ENCODE assay signal across 8 cellular contexts in genomic region chr15:43105077-43105769, GRCh38. TPM values are rescaled to one million over a fixed set of nuclear protein-coding genes. Genes with fewer than 3 reads are reported as not detected.
DNase-seq lines count a peak whose midpoint lies in the region; ATAC-seq and TF ChIP-seq lines count a peak whose summit lies in the region.

No MANE protein-coding gene starts in this region.

- H3K27ac Mint-ChIP-seq in WTC11, result peak overlapping the region; percentile 90
- peak overlapping the region; percentile 97 for H3K27ac Mint-ChIP-seq in endothelial cell (ENCODE audit: unreplicated experiment)

- intact Hi-C loops in vagina (cut with DNase I), result no loop called here

- CTCF ChIA-PET in WTC11 (lab: Charles Lee), result interaction anchor here (1.5 kb wide), 1 partner anchor 99 kb away, joined by 3 read pairs; no protein-coding TSS in a partner anchor

- H3K36me3 Mint-ChIP-seq in WTC11, result peaks cover 20% of the 10 kb centered on the region
- H3K36me3 Mint-ChIP-seq in endothelial cell (ENCODE audit: low read depth, unreplicated experiment), result peaks cover 10% of the 10 kb centered on the region

- H3K9ac ChIP-seq in mucosa of stomach (ENCODE audit: low read length), result peak overlapping the region; percentile 68

- TF ChIP-seq POLR2A in vagina (IDR thresholded peaks at IDR 0.05), result no peak

- no peaks in the 10 kb centered on the region for H3K9me3 Mint-ChIP-seq in WTC11
- H3K9me3 Mint-ChIP-seq in endothelial cell (ENCODE audit: unreplicated experiment), result no peaks in the 10 kb centered on the region

- H3K27me3 Mint-ChIP-seq in WTC11 (ENCODE audit: low read depth), result peaks cover 10% of the 10 kb centered on the region
- H3K27me3 Mint-ChIP-seq in endothelial cell (ENCODE audit: unreplicated experiment), result no peaks in the 10 kb centered on the region

- H3K4me3 ChIP-seq in mucosa of stomach (ENCODE audit: low read length) (peak overlapping the region; percentile 96), vagina (peak overlapping the region; percentile 79 to 82)

- TF ChIP-seq CTCF in WTC11 (IDR thresholded peaks at IDR 0.05) (no peak), endothelial cell (IDR thresholded peaks at IDR 0.05; ENCODE audit: unreplicated experiment) (no peak), vagina (IDR thresholded peaks at IDR 0.05) (no peak)

- H3K9me3 ChIP-seq in mucosa of stomach (ENCODE audit: control insufficient read depth, low read length) (no peaks in the 10 kb centered on the region), vagina (no peaks in the 10 kb centered on the region)

- H3K36me3 ChIP-seq in mucosa of stomach (ENCODE audit: control insufficient read depth, insufficient read depth, low read length) (peaks cover 5% of the 10 kb centered on the region), vagina (no peaks in the 10 kb centered on the region)

- POLR2A ChIA-PET in WTC11 (lab: Charles Lee), result interaction anchor here (0.6 kb wide), 1 partner anchor 130 kb away, joined by 4 read pairs; no protein-coding TSS in a partner anchor

- peak; percentile 11 for ATAC-seq in HG03460 (IDR thresholded peaks at IDR 0.05; ENCODE audit: unreplicated experiment)
- ATAC-seq in WTC11, result peak; percentile 35

- no peaks in the 10 kb centered on the region for H3K27me3 ChIP-seq in mucosa of stomach (ENCODE audit: control insufficient read depth, insufficient read depth, low read length)
- H3K27me3 ChIP-seq in vagina, result no peaks in the 10 kb centered on the region

- H3K27ac ChIP-seq in vagina, result peak overlapping the region; percentile 89

- DNase-seq in SIG-M5 treated with dmso at 0.1 percent for 504 hours (lab: John Stamatoyannopoulos, UW; ENCODE audit: unreplicated experiment), result peak; percentile 10
- no peak for DNase-seq in SIG-M5 (lab: John Stamatoyannopoulos, UW)
- DNase-seq in WTC11 (ENCODE audit: low spot score), result no peak
- DNase-seq in endothelial cell (ENCODE audit: low spot score), result peak; percentile 8
- peak in 1 of 2 donors; percentile 86 for DNase-seq in vagina (ENCODE audit: extremely low spot score in 2 of 2)
- no peak for DNase-seq in GF-D8 (lab: John Stamatoyannopoulos, UW)

- H3K4me3 Mint-ChIP-seq in WTC11 (peak overlapping the region; percentile 97), endothelial cell (ENCODE audit: unreplicated experiment) (peak overlapping the region; percentile 91)

- H3K4me1 Mint-ChIP-seq in WTC11 (peaks cover 11% of the 10 kb centered on the region), endothelial cell (ENCODE audit: unreplicated experiment) (peaks cover 15% of the 10 kb centered on the region)

- H3K4me1 ChIP-seq in mucosa of stomach (ENCODE audit: control insufficient read depth, insufficient read depth, low read length) (peaks cover 12% of the 10 kb centered on the region), vagina (peaks cover 37% of the 10 kb centered on the region)

TF ChIP-seq in WTC11, 78 proteins besides CTCF, POLR2A, EP300 and RAD21:
- TF ChIP-seq E2F4 (CRISPR knock-in tag; IDR thresholded peaks at IDR 0.05; ENCODE audit: borderline replicate concordance, low read depth) (no peak), ZNF416 (CRISPR knock-in tag; IDR thresholded peaks at IDR 0.05) (no peak), ARID4B (CRISPR knock-in tag; IDR thresholded peaks at IDR 0.05; ENCODE audit: borderline replicate concordance) (no peak), ETV6 (CRISPR knock-in tag; IDR thresholded peaks at IDR 0.05) (no peak), E2F5 (CRISPR knock-in tag; IDR thresholded peaks at IDR 0.05) (no peak), TP53 (CRISPR knock-in tag; IDR thresholded peaks at IDR 0.05) (no peak), FOXJ3 (CRISPR knock-in tag; IDR thresholded peaks at IDR 0.05; ENCODE audit: borderline replicate concordance) (no peak), ZNF423 (CRISPR knock-in tag; IDR thresholded peaks at IDR 0.05) (no peak), USF1 (CRISPR knock-in tag; IDR thresholded peaks at IDR 0.05) (no peak), PRRX2 (CRISPR knock-in tag; IDR thresholded peaks at IDR 0.05) (no peak), ZNF396 (CRISPR knock-in tag; IDR thresholded peaks at IDR 0.05; ENCODE audit: borderline replicate concordance) (no peak), USF2 (CRISPR knock-in tag; IDR thresholded peaks at IDR 0.05) (no peak)

RNA-seq across cellular contexts. Expression of gene UBR1, which starts 0.6 kb away (rescaled TPM):
- total RNA-seq in WTC11 (2021) (17.2 to 18.9 TPM (median 17.9 TPM) in 3 replicates), endothelial cell (ENCODE audit: unreplicated experiment) (20.8 TPM), vagina (21.9 TPM)

RNA-seq across cellular contexts. Expression of gene TMEM62, which starts 28.2 kb away (rescaled TPM):
- total RNA-seq in WTC11 (2021) (4.6 to 5.6 TPM (median 5.0 TPM) in 3 replicates), endothelial cell (ENCODE audit: unreplicated experiment) (5.1 TPM), vagina (86.9 TPM)

Comparison
In these comparisons a context has a peak if more than half of its experiments do, and no peak if none do; other contexts are left out.
1. DNase-seq: peak in SIG-M5 treated with dmso at 0.1 percent for 504 hours (single experiment) and endothelial cell (single experiment); none in SIG-M5 (single experiment), WTC11 (single experiment) and GF-D8 (single experiment).
2. RNA of gene TMEM62, which starts 28.2 kb away (total RNA-seq): 86.9 TPM in vagina (single experiment); 4.6 to 5.6 TPM in WTC11 and 5.1 TPM in endothelial cell (single experiment); every median in the first group is over 10 times any median in the second.